In the genomic region with DNA sequence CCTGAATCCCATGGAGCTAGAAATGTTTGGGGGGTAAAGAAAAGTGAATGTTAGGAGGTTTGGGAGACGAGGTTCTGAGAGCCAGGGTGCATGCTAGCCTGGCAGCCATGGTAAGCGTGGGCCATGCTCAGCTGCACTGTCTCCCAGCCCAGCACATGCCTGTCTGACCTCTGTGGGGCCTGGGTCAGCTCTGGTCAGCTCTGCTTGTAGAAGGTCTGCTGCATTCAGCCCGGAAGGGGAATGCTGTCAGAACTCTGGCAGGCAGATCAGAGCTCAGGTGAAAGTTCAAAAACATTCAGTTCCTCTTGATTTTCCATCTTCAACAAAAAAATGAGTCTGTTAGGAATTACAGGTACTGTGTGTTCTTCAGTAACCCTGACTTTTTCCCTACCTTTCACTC, we compare ENCODE assay signal across 21 cellular contexts. TPM values are rescaled to one million over a fixed set of nuclear protein-coding genes. Genes with fewer than 3 reads are reported as not detected.
A peak's percentile ranks its signal among the peaks of the same experiment; 100 is the strongest.
DNase-seq lines count a peak whose midpoint lies in the region; ATAC-seq, FAIRE-seq and TF ChIP-seq lines count a peak whose summit lies in the region.
"Had no signal": no experiment of that assay in that cellular context is flagged by ENCODE, and none has a peak within 500 bp of the region (broad histone marks: within the 10 kb centered on the region; RNA-seq: fewer than 3 reads in every experiment).

No MANE protein-coding gene starts in this region.

- CTCF ChIA-PET in K562 (lab: Yijun Ruan, JAX; ENCODE audit: low intra/inter-chr PET ratio) = no interaction called here
- CTCF ChIA-PET in activated naive CD4-positive, alpha-beta T cell treated with anti-CD3 and anti-CD28 coated beads for 36 hours (lab: Charles Lee) = no interaction called here

- no peak overlapping the region; a peak in 1 of 4 replicates for H3K9ac ChIP-seq in K562 (ENCODE audit: insufficient read depth in 1 of 2, low read depth in 2 of 2, low read length in 2 of 2)
- H3K9ac ChIP-seq: GM23248 had no signal

- peak overlapping the region; percentile 55 for H3K27ac Mint-ChIP-seq in activated T-cell treated with anti-CD3 and anti-CD28 coated beads, Interleukin-2, amount 50 U/mL, for 24 hours
- no peak overlapping the region for H3K27ac Mint-ChIP-seq in activated naive CD4-positive, alpha-beta T cell treated with anti-CD3 and anti-CD28 coated beads for 36 hours
- H3K27ac Mint-ChIP-seq: CD8-positive, alpha-beta T cell had no signal

- no peaks in the 10 kb centered on the region for H3K9me3 Mint-ChIP-seq in activated T-cell treated with anti-CD3 and anti-CD28 coated beads, Interleukin-2, amount 50 U/mL, for 24 hours
- H3K9me3 Mint-ChIP-seq in activated naive CD4-positive, alpha-beta T cell treated with anti-CD3 and anti-CD28 coated beads for 36 hours = no peaks in the 10 kb centered on the region
- H3K9me3 Mint-ChIP-seq: CD8-positive, alpha-beta T cell had no signal

- H3K27me3 ChIP-seq in K562 (ENCODE audit: control insufficient read depth in 2 of 2, insufficient read depth in 2 of 2, low read length in 2 of 2) = no peaks in the 10 kb centered on the region
- H3K27me3 ChIP-seq: BE2C had no signal

- H4K20me1 ChIP-seq in K562 (replicated peaks; ENCODE audit: control insufficient read depth, insufficient read depth, low read length) = no peaks in the 10 kb centered on the region

- peaks cover 6% of the 10 kb centered on the region in 2 experiments; a peak in 4 of 5 replicates for H3K4me1 ChIP-seq in K562 (replicated peaks in 1 of 2; ENCODE audit: control insufficient read depth in 2 of 2, insufficient read depth in 2 of 2, low read length in 2 of 2)
- H3K4me1 ChIP-seq: BE2C, Caco-2 had no signal

- BruUV-seq in K562 (replicated peaks; lab: Mats Ljungman, UMichigan) = no TSS peak

- peaks cover 80% of the 10 kb centered on the region for H3K36me3 Mint-ChIP-seq in activated T-cell treated with anti-CD3 and anti-CD28 coated beads, Interleukin-2, amount 50 U/mL, for 24 hours (ENCODE audit: low read depth)
- H3K36me3 Mint-ChIP-seq in activated naive CD4-positive, alpha-beta T cell treated with anti-CD3 and anti-CD28 coated beads for 36 hours (ENCODE audit: low read depth) = peaks cover 15% of the 10 kb centered on the region

- in situ Hi-C loops in K562 (cut with MboI) = no loop called here

- TF ChIP-seq POLR2A in K562 (conservative IDR thresholded peaks at IDR 0.05) = no peak

- FAIRE-seq in K562 (lab: Jason Lieb, UNC) (peak; percentile 19), urothelium cell line (lab: Jason Lieb, UNC) (no peak)
- FAIRE-seq: A204.1, GM12878, GM18507, H54 had no signal

- no peak for TF ChIP-seq CTCF in K562 (IDR thresholded peaks at IDR 0.05 in 2 of 3, conservative IDR thresholded peaks at IDR 0.05 in 1 of 3; ENCODE audit: insufficient read depth in 2 of 3, low read depth in 1 of 3, low read length in 3 of 3)

- no peak overlapping the region for H3K4me3 ChIP-seq in K562
- H3K4me3 ChIP-seq: GM12878, GM23248 had no signal

- no peak for TF ChIP-seq RAD21 in K562 (CRISPR knock-in tag; conservative IDR thresholded peaks at IDR 0.05 in 1 of 2, IDR thresholded peaks at IDR 0.05 in 1 of 2)

- intact Hi-C loops in K562 (cut with micrococcal nuclease) (no loop called here), posterior vena cava (cut with DNase I) (no loop called here)
- intact Hi-C loops in activated naive CD4-positive, alpha-beta T cell treated with anti-CD3 and anti-CD28 coated beads for 36 hours (cut with micrococcal nuclease) = no loop called here

- no peak overlapping the region for H2AFZ ChIP-seq in K562 (ENCODE audit: low read depth, low read length)
- H2AFZ ChIP-seq: GM23248 had no signal

- WGBS in K562 (ENCODE audit: insufficient coverage, low coverage, missing lambda C conversion rate) = 65% methylated on average over 3 of the region's 3 CpGs

- H3K27ac ChIP-seq in K562 (ENCODE audit: extremely low read depth, low read depth, low read length) = no peak overlapping the region
- H3K27ac ChIP-seq: C4-2B, GM23248, HL-60 had no signal

- POLR2A ChIA-PET in K562 (lab: Yijun Ruan, JAX) = no interaction called here

- no peak for DNase-seq in activated T-cell treated with anti-CD3 and anti-CD28 coated beads, Interleukin-2, amount 50 U/mL, for 24 hours
- DNase-seq in activated T-cell treated with anti-CD3 and anti-CD28 coated beads for 4 hours (no peak), K562 (ENCODE audit: extremely low read depth in 1 of 4, low spot score in 3 of 4) (no peak), posterior vena cava (ENCODE audit: low spot score) (peak; percentile 15), GDM1 (lab: John Stamatoyannopoulos, UW) (no peak), urothelium cell line (ENCODE audit: low spot score) (no peak)
- no peak for DNase-seq in activated naive CD4-positive, alpha-beta T cell treated with anti-CD3 and anti-CD28 coated beads for 36 hours
- DNase-seq: BE2C; Caco-2; CD8-positive, alpha-beta T cell; GM23248; IMR-90 had no signal

- H3K4me3 Mint-ChIP-seq in activated T-cell treated with anti-CD3 and anti-CD28 coated beads, Interleukin-2, amount 50 U/mL, for 24 hours = no peak overlapping the region
- H3K4me3 Mint-ChIP-seq in activated naive CD4-positive, alpha-beta T cell treated with anti-CD3 and anti-CD28 coated beads for 36 hours = no peak overlapping the region
- H3K4me3 Mint-ChIP-seq: CD8-positive, alpha-beta T cell had no signal

- TF ChIP-seq EP300 in K562 (IDR thresholded peaks at IDR 0.05; ENCODE audit: low read length) = no peak

- H3K9me3 ChIP-seq in K562 (replicated peaks; ENCODE audit: control insufficient read depth, insufficient read depth, low read depth, low read length) = no peaks in the 10 kb centered on the region
- H3K9me3 ChIP-seq: BE2C, Caco-2 had no signal

- peaks cover 70% of the 10 kb centered on the region; the same call in 2 of the 3 replicates for H3K36me3 ChIP-seq in K562 (ENCODE audit: control insufficient read depth, insufficient read depth, low read length)
- H3K36me3 ChIP-seq: BE2C had no signal

- H3K4me1 Mint-ChIP-seq in activated T-cell treated with anti-CD3 and anti-CD28 coated beads, Interleukin-2, amount 50 U/mL, for 24 hours (ENCODE audit: low read depth) = no peaks in the 10 kb centered on the region
- no peaks in the 10 kb centered on the region for H3K4me1 Mint-ChIP-seq in activated naive CD4-positive, alpha-beta T cell treated with anti-CD3 and anti-CD28 coated beads for 36 hours (ENCODE audit: low read depth)

- H3K27me3 Mint-ChIP-seq in activated T-cell treated with anti-CD3 and anti-CD28 coated beads, Interleukin-2, amount 50 U/mL, for 24 hours = no peaks in the 10 kb centered on the region
- no peaks in the 10 kb centered on the region for H3K27me3 Mint-ChIP-seq in activated naive CD4-positive, alpha-beta T cell treated with anti-CD3 and anti-CD28 coated beads for 36 hours (ENCODE audit: low read depth)

- H3K9me1 ChIP-seq in K562 (ENCODE audit: control insufficient read depth, insufficient read depth, low read length) = no peaks in the 10 kb centered on the region

- peak; percentile 61 for ATAC-seq in K562
- ATAC-seq: CD8-positive, alpha-beta T cell; GM12878; HCT116 had no signal

- H3K79me2 ChIP-seq in K562 (ENCODE audit: control insufficient read depth, insufficient read depth, low read length) = no peaks in the 10 kb centered on the region

- no peak overlapping the region for H3K4me2 ChIP-seq in K562 (ENCODE audit: insufficient read depth, low read length)

RNA-seq across cellular contexts. Expression of a gene that starts 5.8 kb away (rescaled TPM):
- 4.5 and 11.4 TPM in 2 replicates for total RNA-seq in K562 (2011; cell fraction: chromatin; rRNA removed; ENCODE audit: low replicate concordance)
- total RNA-seq in K562 (2011; cell fraction: nucleolus; rRNA removed) = 4.3 and 7.2 TPM in 2 replicates
- 4.7 and 4.8 TPM in 2 replicates for total RNA-seq in K562 (2011; cell fraction: nucleoplasm; rRNA removed)
- total RNA-seq in K562 (2014; rRNA removed) (0.50 TPM in 1 of 2 replicates, not detected in the other), K562 (2014; rRNA removed; fragmentation: Illumina TruSeq; extraction: Trizol) (not detected in 2 replicates), K562 (2015; rRNA removed; fragmentation: Illumina TruSeq; extraction: Trizol) (0.29 TPM in 1 of 2 replicates, not detected in the other), K562 (2021) (not detected in 2 replicates), posterior vena cava (under 1 TPM in 1 of 2 donors, not detected in 1; 0.43 TPM)
- polyA plus RNA-seq in K562 (2011; rRNA removed) (0.18 TPM in 1 of 2 replicates, not detected in the other), K562 (2014; fragmentation: Illumina TruSeq; extraction: Trizol) (0.19 and 0.25 TPM in 2 replicates), K562 (2014; fragmentation: Nextera tagmentation; extraction: Ambion mirVana) (not detected), K562 (2014; rRNA removed) (0.11 and 0.18 TPM in 2 replicates)
- polyA plus RNA-seq in K562 (2011; cell fraction: cytosol; rRNA removed) = 0.97 TPM in 1 of 2 replicates, not detected in the other
- 0.34 and 2.2 TPM in 2 replicates for polyA plus RNA-seq in K562 (2011; cell fraction: nucleus; rRNA removed)
- 0.18 TPM in 2 replicates for polyA plus RNA-seq in K562 (2012)
- 0.75 and 0.81 TPM in 2 replicates for polyA minus RNA-seq in K562 (2011; rRNA and poly(A)+ RNA removed)
- polyA minus RNA-seq in K562 (2011; cell fraction: cytosol; rRNA and poly(A)+ RNA removed) = not detected in 2 replicates
- polyA minus RNA-seq in K562 (2011; cell fraction: nucleus; rRNA and poly(A)+ RNA removed) = 1.5 and 1.9 TPM in 2 replicates
- not detected for total RNA-seq in activated naive CD4-positive, alpha-beta T cell treated with anti-CD3 and anti-CD28 coated beads for 36 hours
- total RNA-seq: Caco-2; CD8-positive, alpha-beta T cell; Daoy; GM23248 had no signal
- polyA plus RNA-seq: AG04450, GM23248 had no signal

RNA-seq across cellular contexts. Expression of a gene that starts 8.2 kb away (rescaled TPM):
- total RNA-seq in K562 (2011; cell fraction: chromatin; rRNA removed; ENCODE audit: low replicate concordance) = 3.4 and 9.9 TPM in 2 replicates
- 11.7 and 12.8 TPM in 2 replicates for total RNA-seq in K562 (2011; cell fraction: nucleolus; rRNA removed)
- total RNA-seq in K562 (2011; cell fraction: nucleoplasm; rRNA removed) = 7.6 and 10.5 TPM in 2 replicates
- total RNA-seq in K562 (2014; rRNA removed) (70.5 and 78.4 TPM in 2 replicates), K562 (2014; rRNA removed; fragmentation: Illumina TruSeq; extraction: Trizol) (19.9 and 24.6 TPM in 2 replicates), K562 (2015; rRNA removed; fragmentation: Illumina TruSeq; extraction: Trizol) (29.3 and 34.9 TPM in 2 replicates), K562 (2021) (48.8 and 49.5 TPM in 2 replicates), posterior vena cava (10 to 100 TPM; 22.4 to 26.2 TPM)
- polyA plus RNA-seq in K562 (2011; rRNA removed) (28.8 and 48.8 TPM in 2 replicates), K562 (2014; fragmentation: Illumina TruSeq; extraction: Trizol) (16.7 and 23.7 TPM in 2 replicates), K562 (2014; fragmentation: Nextera tagmentation; extraction: Ambion mirVana) (1 to 10 TPM; 2.7 to 3.7 TPM), K562 (2014; rRNA removed) (68.1 and 74.1 TPM in 2 replicates)
- polyA plus RNA-seq in K562 (2011; cell fraction: cytosol; rRNA removed) = 49.4 and 65.2 TPM in 2 replicates
- polyA plus RNA-seq in K562 (2011; cell fraction: nucleus; rRNA removed) = 23.8 and 30.7 TPM in 2 replicates
- 35.2 and 38.8 TPM in 2 replicates for polyA plus RNA-seq in K562 (2012)
- polyA minus RNA-seq in K562 (2011; rRNA and poly(A)+ RNA removed) = 8.1 and 11.2 TPM in 2 replicates
- 9.4 and 19.7 TPM in 2 replicates for polyA minus RNA-seq in K562 (2011; cell fraction: cytosol; rRNA and poly(A)+ RNA removed)
- 7.1 and 9.4 TPM in 2 replicates for polyA minus RNA-seq in K562 (2011; cell fraction: nucleus; rRNA and poly(A)+ RNA removed)
- 10 to 100 TPM; 50.0 to 52.4 TPM for total RNA-seq in activated naive CD4-positive, alpha-beta T cell treated with anti-CD3 and anti-CD28 coated beads for 36 hours

RNA-seq across cellular contexts. Expression of a gene that starts 33.8 kb away (rescaled TPM):
- not detected in 2 replicates for total RNA-seq in K562 (2011; cell fraction: chromatin; rRNA removed; ENCODE audit: low replicate concordance)
- total RNA-seq in K562 (2011; cell fraction: nucleolus; rRNA removed) = not detected in 2 replicates
- total RNA-seq in K562 (2011; cell fraction: nucleoplasm; rRNA removed) = not detected in 2 replicates
- total RNA-seq in K562 (2014; rRNA removed) (not detected in 2 replicates), K562 (2014; rRNA removed; fragmentation: Illumina TruSeq; extraction: Trizol) (not detected in 2 replicates), K562 (2015; rRNA removed; fragmentation: Illumina TruSeq; extraction: Trizol) (not detected in 2 replicates), K562 (2021) (not detected in 2 replicates), posterior vena cava (not detected)
- polyA plus RNA-seq in K562 (2011; rRNA removed) (not detected in 2 replicates), K562 (2014; fragmentation: Illumina TruSeq; extraction: Trizol) (not detected in 2 replicates), K562 (2014; fragmentation: Nextera tagmentation; extraction: Ambion mirVana) (not detected), K562 (2014; rRNA removed) (not detected in 2 replicates)
- polyA plus RNA-seq in K562 (2011; cell fraction: cytosol; rRNA removed) = not detected in 2 replicates
- polyA plus RNA-seq in K562 (2011; cell fraction: nucleus; rRNA removed) = not detected in 2 replicates
- polyA plus RNA-seq in K562 (2012) = not detected in 2 replicates
- polyA minus RNA-seq in K562 (2011; rRNA and poly(A)+ RNA removed) = not detected in 2 replicates
- not detected in 2 replicates for polyA minus RNA-seq in K562 (2011; cell fraction: cytosol; rRNA and poly(A)+ RNA removed)
- not detected in 2 replicates for polyA minus RNA-seq in K562 (2011; cell fraction: nucleus; rRNA and poly(A)+ RNA removed)
- not detected for total RNA-seq in activated naive CD4-positive, alpha-beta T cell treated with anti-CD3 and anti-CD28 coated beads for 36 hours
- total RNA-seq: Daoy, GM12878, GM23248, IMR-90 had no signal
- polyA plus RNA-seq: AG04450, GM12878, IMR-90 had no signal

RNA-seq across cellular contexts. Expression of a gene that starts 46.9 kb away (rescaled TPM):
- total RNA-seq in K562 (2011; cell fraction: chromatin; rRNA removed; ENCODE audit: low replicate concordance) = not detected in 2 replicates
- not detected in 2 replicates for total RNA-seq in K562 (2011; cell fraction: nucleolus; rRNA removed)
- total RNA-seq in K562 (2011; cell fraction: nucleoplasm; rRNA removed) = not detected in 2 replicates
- total RNA-seq in K562 (2014; rRNA removed) (not detected in 2 replicates), K562 (2014; rRNA removed; fragmentation: Illumina TruSeq; extraction: Trizol) (not detected in 2 replicates), K562 (2015; rRNA removed; fragmentation: Illumina TruSeq; extraction: Trizol) (not detected in 2 replicates), K562 (2021) (not detected in 2 replicates), posterior vena cava (not detected)
- polyA plus RNA-seq in K562 (2011; rRNA removed) (not detected in 2 replicates), K562 (2014; fragmentation: Illumina TruSeq; extraction: Trizol) (not detected in 2 replicates), K562 (2014; fragmentation: Nextera tagmentation; extraction: Ambion mirVana) (not detected), K562 (2014; rRNA removed) (not detected in 2 replicates)
- polyA plus RNA-seq in K562 (2011; cell fraction: cytosol; rRNA removed) = 0.49 TPM in 1 of 2 replicates, not detected in the other
- 0.22 TPM in 1 of 2 replicates, not detected in the other for polyA plus RNA-seq in K562 (2011; cell fraction: nucleus; rRNA removed)
- not detected in 2 replicates for polyA plus RNA-seq in K562 (2012)
- polyA minus RNA-seq in K562 (2011; rRNA and poly(A)+ RNA removed) = not detected in 2 replicates
- not detected in 2 replicates for polyA minus RNA-seq in K562 (2011; cell fraction: cytosol; rRNA and poly(A)+ RNA removed)
- polyA minus RNA-seq in K562 (2011; cell fraction: nucleus; rRNA and poly(A)+ RNA removed) = not detected in 2 replicates
- total RNA-seq in activated naive CD4-positive, alpha-beta T cell treated with anti-CD3 and anti-CD28 coated beads for 36 hours = not detected
- total RNA-seq: Caco-2, Daoy, GM12878, GM23248, IMR-90 had no signal
- polyA plus RNA-seq: AG04450, GM12878, GM23248, IMR-90 had no signal
